In genomic region chr1:11682287-11682771, GRCh38 we compare ENCODE assay signal across 10 cellular contexts. TPM values are rescaled to one million over a fixed set of nuclear protein-coding genes. Genes with fewer than 3 reads are reported as not detected.
DNase-seq lines count a peak whose midpoint lies in the region; ATAC-seq and TF ChIP-seq lines count a peak whose summit lies in the region.
"Had no signal": no experiment of that assay in that cellular context is flagged by ENCODE, and none has a peak within 500 bp of the region (broad histone marks: within the 10 kb centered on the region; RNA-seq: fewer than 3 reads in every experiment).

No MANE protein-coding gene starts in this region.

- H4K8ac ChIP-seq in trophoblast cell (ENCODE audit: low read depth, low read length): no peak overlapping the region

- peaks cover 21% of the 10 kb centered on the region for H3K36me3 Mint-ChIP-seq in activated T-cell treated with anti-CD3 and anti-CD28 coated beads, Interleukin-2, amount 50 U/mL, for 24 hours (ENCODE audit: low read depth)

- WGBS in hepatocyte (ENCODE audit: low lambda C conversion rate, missing lambda C conversion rate): 20% methylated on average over 7 of the region's 7 CpGs
- WGBS in trophoblast cell (ENCODE audit: extremely low coverage, insufficient coverage, insufficient read length): no CpG with 5 or more reads among the region's 7 CpGs

- H3K18ac ChIP-seq in trophoblast cell (ENCODE audit: low read length): no peak overlapping the region

- H3K27me3 ChIP-seq in NT2/D1 (ENCODE audit: insufficient read depth, insufficient read length) (no peaks in the 10 kb centered on the region), hepatocyte (peaks cover 7% of the 10 kb centered on the region), trophoblast cell (ENCODE audit: insufficient read depth, low read length) (no peaks in the 10 kb centered on the region)

- no peak overlapping the region for H3K27ac Mint-ChIP-seq in activated T-cell treated with anti-CD3 and anti-CD28 coated beads, Interleukin-2, amount 50 U/mL, for 24 hours

- H3K4me2 ChIP-seq in hepatocyte (peak overlapping the region; percentile 98), trophoblast cell (ENCODE audit: low read length) (peak overlapping the region; percentile 33)

- peaks cover 7% of the 10 kb centered on the region for H3K4me1 ChIP-seq in NT2/D1 (ENCODE audit: insufficient read depth, insufficient read length)
- peaks cover 7% of the 10 kb centered on the region for H3K4me1 ChIP-seq in hepatocyte (ENCODE audit: insufficient read depth)
- H3K4me1 ChIP-seq in trophoblast cell (ENCODE audit: control insufficient read depth in 1 of 2, insufficient read depth in 2 of 2, low read length in 2 of 2): peaks cover 9 to 16% of the 10 kb centered on the region in 2 experiments

- H4K20me1 ChIP-seq in hepatocyte (ENCODE audit: insufficient read depth, poor library complexity, severe bottlenecking): no peaks in the 10 kb centered on the region

- H2AFZ ChIP-seq in hepatocyte (no peak overlapping the region), trophoblast cell (ENCODE audit: insufficient read depth, low read length, poor library complexity) (no peak overlapping the region)

- H2BK120ac ChIP-seq in trophoblast cell (ENCODE audit: insufficient read depth, low read length, poor library complexity): no peak overlapping the region

- in situ Hi-C loops in GM13977 (cut with MboI; ENCODE audit: low pct_unique_long_range_greater_than_20kb, low sequenced_read_pairs, unreplicated experiment): no loop called here

- H3K36me3 ChIP-seq in NT2/D1 (ENCODE audit: insufficient read depth, insufficient read length, low read length) (peaks cover 9% of the 10 kb centered on the region), hepatocyte (replicated peaks; ENCODE audit: insufficient read depth, low read depth) (no peaks in the 10 kb centered on the region), trophoblast cell (ENCODE audit: control insufficient read depth in 1 of 2, insufficient read depth in 2 of 2, low read length in 2 of 2) (peaks cover 0 to 3% of the 10 kb centered on the region in 2 experiments)

- H3K14ac ChIP-seq in trophoblast cell (ENCODE audit: low read length): no peak overlapping the region

- H3K27me3 Mint-ChIP-seq in activated T-cell treated with anti-CD3 and anti-CD28 coated beads, Interleukin-2, amount 50 U/mL, for 24 hours: peaks cover 3% of the 10 kb centered on the region

- no peak for TF ChIP-seq CTCF in hepatocyte (IDR thresholded peaks at IDR 0.05; ENCODE audit: poor library complexity)
- TF ChIP-seq CTCF in GM13977 (IDR thresholded peaks at IDR 0.05; ENCODE audit: extremely low read depth, insufficient read depth, missing control alignments): no peak

- H3K23ac ChIP-seq in trophoblast cell (ENCODE audit: low read length): no peak overlapping the region

- H4K12ac ChIP-seq in trophoblast cell (ENCODE audit: low read depth, low read length): no peak overlapping the region

- H3K9me2 ChIP-seq in hepatocyte (replicated peaks; ENCODE audit: insufficient read depth): no peaks in the 10 kb centered on the region

- H2BK12ac ChIP-seq in trophoblast cell (ENCODE audit: low read length): no peak overlapping the region

- no peak overlapping the region for H3K27ac ChIP-seq in hepatocyte
- H3K27ac ChIP-seq in trophoblast cell (ENCODE audit: low read depth, low read length): no peak overlapping the region

- no peak for DNase-seq in activated T-cell treated with anti-CD3 and anti-CD28 coated beads, Interleukin-2, amount 50 U/mL, for 24 hours
- no peak for DNase-seq in activated T-cell treated with anti-CD3 and anti-CD28 coated beads for 4 hours
- peak; percentile 84 for DNase-seq in NT2/D1 (ENCODE audit: low read depth, low spot score)
- DNase-seq in hepatocyte (ENCODE audit: low spot score): no peak
- no peak for DNase-seq in trophoblast cell
- no peak for DNase-seq in GM13977 (ENCODE audit: low spot score)
- DNase-seq: KBM-7, T1000 had no signal

- no peak overlapping the region for H4K91ac ChIP-seq in trophoblast cell (ENCODE audit: low read depth, low read length)

- peak overlapping the region; percentile 87 for H3K4me3 Mint-ChIP-seq in activated T-cell treated with anti-CD3 and anti-CD28 coated beads, Interleukin-2, amount 50 U/mL, for 24 hours

- no peak overlapping the region for H2BK5ac ChIP-seq in trophoblast cell (ENCODE audit: low read depth, low read length, poor library complexity)

- no peaks in the 10 kb centered on the region for H3K9me3 ChIP-seq in NT2/D1 (ENCODE audit: insufficient read depth, low read length)
- no peaks in the 10 kb centered on the region for H3K9me3 ChIP-seq in hepatocyte (ENCODE audit: low read depth)
- peaks cover 1% of the 10 kb centered on the region for H3K9me3 ChIP-seq in trophoblast cell (ENCODE audit: insufficient read depth, low read depth, low read length)

- H3K9me3 Mint-ChIP-seq in activated T-cell treated with anti-CD3 and anti-CD28 coated beads, Interleukin-2, amount 50 U/mL, for 24 hours: no peaks in the 10 kb centered on the region

- H2AK5ac ChIP-seq in trophoblast cell (ENCODE audit: low read length): no peak overlapping the region

- H3K4me3 ChIP-seq in NT2/D1 (ENCODE audit: insufficient read length, low read depth) (peak overlapping the region; percentile 37), hepatocyte (no peak overlapping the region), trophoblast cell (ENCODE audit: low read depth, low read length) (no peak overlapping the region)

- H3K79me2 ChIP-seq in hepatocyte (peaks cover 3% of the 10 kb centered on the region), trophoblast cell (ENCODE audit: control insufficient read depth, insufficient read depth, low read length, poor library complexity) (peaks cover 2% of the 10 kb centered on the region)

- ATAC-seq in GM18907 (IDR thresholded peaks at IDR 0.05; ENCODE audit: unreplicated experiment): no peak
- ATAC-seq in HG02981 (IDR thresholded peaks at IDR 0.05; ENCODE audit: unreplicated experiment): no peak

- peaks cover 19% of the 10 kb centered on the region for H3K4me1 Mint-ChIP-seq in activated T-cell treated with anti-CD3 and anti-CD28 coated beads, Interleukin-2, amount 50 U/mL, for 24 hours (ENCODE audit: low read depth)

- H3K9ac ChIP-seq in NT2/D1 (ENCODE audit: insufficient read length, low read depth): peak overlapping the region; percentile 77
- no peak overlapping the region for H3K9ac ChIP-seq in trophoblast cell (ENCODE audit: low read length)

- H3K79me1 ChIP-seq in trophoblast cell (ENCODE audit: low read length): peaks cover 9% of the 10 kb centered on the region

- H3K4ac ChIP-seq in trophoblast cell (ENCODE audit: low read depth, low read length): no peak overlapping the region

RNA-seq across cellular contexts. Expression of gene MAD2L2, which starts 1.4 kb away (rescaled TPM):
- total RNA-seq in hepatocyte: 40.6 and 46.8 TPM in 2 replicates
- 63.2 and 72.7 TPM in 2 replicates for polyA plus RNA-seq in hepatocyte
- 33.2 and 36.9 TPM in 2 replicates for polyA plus RNA-seq in trophoblast cell (2013)

RNA-seq across cellular contexts. Expression of gene DRAXIN, which starts 9.2 kb away (rescaled TPM):
- 0.16 and 0.60 TPM in 2 replicates for total RNA-seq in hepatocyte
- 0.28 TPM in 1 of 2 replicates, not detected in the other for polyA plus RNA-seq in hepatocyte
- polyA plus RNA-seq in trophoblast cell (2013): 0.85 and 0.89 TPM in 2 replicates

RNA-seq across cellular contexts. Expression of gene FBXO6, which starts 18.3 kb away (rescaled TPM):
- 19.4 and 21.5 TPM in 2 replicates for total RNA-seq in hepatocyte
- polyA plus RNA-seq in hepatocyte: 28.9 and 30.0 TPM in 2 replicates
- polyA plus RNA-seq in trophoblast cell (2013): 1.7 and 2.1 TPM in 2 replicates

RNA-seq across cellular contexts. Expression of gene FBXO44, which starts 27.7 kb away (rescaled TPM):
- 15.9 and 24.8 TPM in 2 replicates for total RNA-seq in hepatocyte
- polyA plus RNA-seq in hepatocyte: 37.9 and 41.2 TPM in 2 replicates
- 12.1 and 12.9 TPM in 2 replicates for polyA plus RNA-seq in trophoblast cell (2013)

RNA-seq across cellular contexts. Expression of gene FBXO2, which starts 28.1 kb away (rescaled TPM):
- total RNA-seq in hepatocyte: 122 and 134 TPM in 2 replicates
- 339 and 349 TPM in 2 replicates for polyA plus RNA-seq in hepatocyte
- polyA plus RNA-seq in trophoblast cell (2013): 35.7 and 37.3 TPM in 2 replicates
